In genomic region chr17:46061435-46061834, GRCh38 we compare ENCODE assay signal across 11 cellular contexts.
DNase-seq lines count a peak whose midpoint lies in the region; ATAC-seq and TF ChIP-seq lines count a peak whose summit lies in the region.
"Had no signal": no experiment of that assay in that cellular context is flagged by ENCODE, and none has a peak within 500 bp of the region (broad histone marks: within the 10 kb centered on the region; RNA-seq: fewer than 3 reads in every experiment).

No MANE protein-coding gene starts in this region.

- 92 to 97% methylated on average over 5 of the region's 5 CpGs for WGBS in upper lobe of left lung, 2 donors

- TF ChIP-seq CTCF in cardiac muscle cell (IDR thresholded peaks at IDR 0.05; ENCODE audit: low read depth, low read length) (peak; percentile 28), right atrium auricular region (IDR thresholded peaks at IDR 0.05) (peak in 1 of 2 donors; percentile 41), OCI-LY1 (IDR thresholded peaks at IDR 0.05; ENCODE audit: low read length) (peak; percentile 29; the same call in 1 of the 2 replicates), fibroblast of mammary gland (conservative IDR thresholded peaks at IDR 0.05; ENCODE audit: control insufficient read depth, insufficient read depth, low read depth, low read length) (peak; percentile 37), upper lobe of left lung (IDR thresholded peaks at IDR 0.05) (peak in 5 of 6 experiments; percentile 11 to 42 (median 22))

- no peak for TF ChIP-seq POLR2A in upper lobe of left lung (IDR thresholded peaks at IDR 0.05)

- no peak for TF ChIP-seq EP300 in upper lobe of left lung (IDR thresholded peaks at IDR 0.05)

- no peaks in the 10 kb centered on the region for H3K79me2 ChIP-seq in OCI-LY1 (ENCODE audit: insufficient read depth, low read length)

- DNase-seq in cardiac muscle cell (ENCODE audit: low read depth in 1 of 2, low spot score in 1 of 2): peak in 1 of 2 donors; percentile 44
- no peak for DNase-seq in right atrium auricular region (ENCODE audit: low spot score)
- DNase-seq in fibroblast of mammary gland (ENCODE audit: low read depth): peak; percentile 34
- peak in 1 of 2 donors; percentile 30 for DNase-seq in upper lobe of left lung
- DNase-seq in C1 segment of cervical spinal cord (lab: John Stamatoyannopoulos, UW): no peak
- no peak for DNase-seq in COR-L47 (lab: John Stamatoyannopoulos, UW)
- no peak for DNase-seq in activated effector memory CD4-positive, alpha-beta T cell treated with anti-CD3 and anti-CD28 coated beads, Interleukin-2, amount 50 U/mL, for 16 hours
- DNase-seq: GOT3, MV-4-11, ovary had no signal

- H3K9me2 ChIP-seq in OCI-LY1 (ENCODE audit: low read depth, low read length): no peaks in the 10 kb centered on the region

- H3K36me3 ChIP-seq in cardiac muscle cell (peaks cover 20% of the 10 kb centered on the region), right atrium auricular region (peaks cover 17% of the 10 kb centered on the region), OCI-LY1 (ENCODE audit: insufficient read depth, low read length) (peaks cover 63% of the 10 kb centered on the region), upper lobe of left lung (peaks cover 9 to 59% (median 12%) of the 10 kb centered on the region in 4 donors)
- H3K36me3 ChIP-seq: ovary had no signal

- H3K27me3 ChIP-seq in cardiac muscle cell (no peaks in the 10 kb centered on the region), right atrium auricular region (no peaks in the 10 kb centered on the region), OCI-LY1 (ENCODE audit: insufficient read depth, low read length) (no peaks in the 10 kb centered on the region), upper lobe of left lung (no peaks in the 10 kb centered on the region)
- H3K27me3 ChIP-seq: ovary had no signal

- H3K4me2 ChIP-seq in OCI-LY1 (ENCODE audit: low read length): no peak overlapping the region

- no peaks in the 10 kb centered on the region for H3F3A ChIP-seq in OCI-LY1 (ENCODE audit: insufficient read depth, low read length)

- H3K4me3 ChIP-seq in cardiac muscle cell (no peak overlapping the region), right atrium auricular region (no peak overlapping the region), OCI-LY1 (ENCODE audit: low read depth, low read length, poor library complexity, severe bottlenecking) (no peak overlapping the region), fibroblast of mammary gland (ENCODE audit: control insufficient read depth, low read depth, low read length) (no peak overlapping the region), upper lobe of left lung (no peak overlapping the region)
- H3K4me3 ChIP-seq: ovary had no signal

- no peak overlapping the region for H3K27ac ChIP-seq in cardiac muscle cell
- no peak overlapping the region for H3K27ac ChIP-seq in right atrium auricular region
- no peak overlapping the region for H3K27ac ChIP-seq in OCI-LY1 (ENCODE audit: low read depth, low read length, poor library complexity, severe bottlenecking)
- no peak overlapping the region for H3K27ac ChIP-seq in upper lobe of left lung
- H3K27ac ChIP-seq: ovary had no signal

- H3K4me1 ChIP-seq in cardiac muscle cell (ENCODE audit: low read depth) (no peaks in the 10 kb centered on the region), right atrium auricular region (peaks cover 0 to 12% of the 10 kb centered on the region in 2 donors), OCI-LY1 (ENCODE audit: insufficient read depth, low read length, severe bottlenecking) (no peaks in the 10 kb centered on the region), upper lobe of left lung (peaks cover 3 to 18% (median 9%) of the 10 kb centered on the region in 4 donors)

- no peak for ATAC-seq in upper lobe of left lung (ENCODE audit: low FRiP score in 2 of 2)

- H3K9me3 ChIP-seq in cardiac muscle cell (ENCODE audit: low read depth): no peaks in the 10 kb centered on the region
- H3K9me3 ChIP-seq in right atrium auricular region: no peaks in the 10 kb centered on the region
- H3K9me3 ChIP-seq in OCI-LY1 (ENCODE audit: low read length): no peaks in the 10 kb centered on the region
- no peaks in the 10 kb centered on the region for H3K9me3 ChIP-seq in upper lobe of left lung
- H3K9me3 ChIP-seq: ovary had no signal

- H2AFZ ChIP-seq in OCI-LY1 (ENCODE audit: low read length): no peak overlapping the region

- no peaks in the 10 kb centered on the region for H4K20me1 ChIP-seq in OCI-LY1 (ENCODE audit: insufficient read depth, low read length)

- no peak overlapping the region for H3K9ac ChIP-seq in OCI-LY1 (ENCODE audit: low read length)
